In the genomic region with DNA sequence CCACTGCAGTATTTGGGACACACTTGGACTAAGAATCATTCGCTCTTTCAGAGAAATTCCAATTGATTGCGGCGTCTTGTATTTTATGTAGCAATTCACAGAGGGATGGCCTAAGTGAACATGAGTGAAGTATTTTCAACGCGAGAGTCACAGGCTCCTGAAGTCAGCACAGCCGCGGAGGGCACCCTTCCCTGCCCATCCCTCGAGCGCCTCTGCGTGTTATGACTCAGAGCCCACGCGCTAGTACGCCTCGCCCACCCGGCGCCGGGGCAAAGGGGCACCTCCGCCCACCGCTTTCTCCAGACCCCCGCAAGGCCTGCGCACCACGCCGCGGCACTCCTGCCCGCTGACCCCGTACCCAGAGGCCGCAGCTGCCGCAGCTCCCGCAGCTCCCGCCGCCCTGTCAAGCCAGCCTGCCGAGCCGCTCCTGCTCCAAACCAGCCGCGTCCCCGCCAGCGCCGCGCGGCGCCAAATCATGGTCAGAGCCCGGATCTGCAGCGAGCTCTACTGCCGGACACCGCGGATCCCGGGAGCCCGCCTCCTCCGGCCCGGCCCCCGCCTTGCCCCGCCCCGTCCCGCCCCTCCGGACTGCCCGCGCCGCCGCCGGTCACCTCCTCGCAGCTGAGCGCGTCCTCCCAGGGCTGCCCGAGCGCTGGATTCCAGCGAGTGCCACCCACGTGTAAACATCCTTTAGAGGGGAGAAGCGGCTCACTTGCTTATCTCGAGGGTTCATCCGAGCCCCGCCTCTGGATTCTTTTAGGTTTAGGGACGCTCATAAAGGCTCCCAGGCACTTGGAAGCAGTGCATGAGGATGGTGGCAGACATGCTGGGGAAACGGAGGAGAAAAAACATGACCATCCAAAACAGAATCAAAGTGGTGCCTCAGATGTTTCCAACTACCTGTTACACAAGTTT, we compare ENCODE assay signal across 7 cellular contexts. TPM values are rescaled to one million over a fixed set of nuclear protein-coding genes. Genes with fewer than 3 reads are reported as not detected.
DNase-seq lines count a peak whose midpoint lies in the region; ATAC-seq, FAIRE-seq and TF ChIP-seq lines count a peak whose summit lies in the region.

A gene with protein sequence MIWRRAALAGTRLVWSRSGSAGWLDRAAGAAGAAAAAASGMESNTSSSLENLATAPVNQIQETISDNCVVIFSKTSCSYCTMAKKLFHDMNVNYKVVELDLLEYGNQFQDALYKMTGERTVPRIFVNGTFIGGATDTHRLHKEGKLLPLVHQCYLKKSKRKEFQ (minus strand): TSS at position 509 of the 915 bp plus-strand sequence. CDS start 32 bp downstream, at position 477.

- FAIRE-seq in astrocyte (lab: Jason Lieb, UNC): peak; percentile 37

- H3K4me1 ChIP-seq in astrocyte (ENCODE audit: insufficient read depth, low read length): peaks cover 7% of the 10 kb centered on the region

- H3K27me3 ChIP-seq in astrocyte (ENCODE audit: insufficient read depth, low read length): no peaks in the 10 kb centered on the region

- H3K36me3 Mint-ChIP-seq in T-helper 2 cell treated with Interferon-gamma antibody and Interleukin-4, amounts not matched to agents 5 μg/mL and 100 μg/mL, for 36 hours (ENCODE audit: low read depth): peaks cover 9% of the 10 kb centered on the region
- H3K36me3 Mint-ChIP-seq in astrocyte (ENCODE audit: low read depth, unreplicated experiment): no peaks in the 10 kb centered on the region

- H3K9me3 ChIP-seq in astrocyte (ENCODE audit: insufficient read depth, low read depth, low read length): no peaks in the 10 kb centered on the region

- peak; percentile 85 for TF ChIP-seq POLR2A in GM18505 (IDR thresholded peaks at IDR 0.05; ENCODE audit: borderline replicate concordance, extremely low read depth, insufficient read depth, insufficient read length)

- DNase-seq in NCI-H1694 (lab: John Stamatoyannopoulos, UW) (peak; percentile 45), astrocyte (ENCODE audit: low read depth) (peak; percentile 76), hepatic stellate cell (ENCODE audit: low spot score) (peak; percentile 88), renal cortical epithelial cell (ENCODE audit: low read depth) (peak; percentile 78)
- DNase-seq in T-helper 2 cell treated with Interferon-gamma antibody and Interleukin-4, amounts not matched to agents 5 μg/mL and 100 μg/mL, for 36 hours (ENCODE audit: low spot score): peak; percentile 63

- peaks cover 3% of the 10 kb centered on the region for H3K36me3 ChIP-seq in astrocyte (ENCODE audit: insufficient read depth, low read length)

- peak within 1 kb of the TSS; percentile 74 for H3K27ac Mint-ChIP-seq in T-helper 2 cell treated with Interferon-gamma antibody and Interleukin-4, amounts not matched to agents 5 μg/mL and 100 μg/mL, for 36 hours
- peak within 1 kb of the TSS; percentile 78 for H3K27ac Mint-ChIP-seq in astrocyte (ENCODE audit: unreplicated experiment)

- H3K79me2 ChIP-seq in astrocyte (ENCODE audit: insufficient read depth, low read length): peaks cover 35% of the 10 kb centered on the region

- H3K9ac ChIP-seq in astrocyte (ENCODE audit: low read length): peak within 1 kb of the TSS; percentile 90

- no peaks in the 10 kb centered on the region for H3K9me3 Mint-ChIP-seq in T-helper 2 cell treated with Interferon-gamma antibody and Interleukin-4, amounts not matched to agents 5 μg/mL and 100 μg/mL, for 36 hours
- H3K9me3 Mint-ChIP-seq in astrocyte (ENCODE audit: unreplicated experiment): no peaks in the 10 kb centered on the region

- peaks cover 19% of the 10 kb centered on the region for H3K4me1 Mint-ChIP-seq in T-helper 2 cell treated with Interferon-gamma antibody and Interleukin-4, amounts not matched to agents 5 μg/mL and 100 μg/mL, for 36 hours (ENCODE audit: low read depth)
- H3K4me1 Mint-ChIP-seq in astrocyte (ENCODE audit: low read depth, unreplicated experiment): peaks cover 11% of the 10 kb centered on the region

- TF ChIP-seq CTCF in astrocyte (IDR thresholded peaks at IDR 0.05; ENCODE audit: insufficient read depth, low read depth, low read length): no peak

- H3K4me2 ChIP-seq in astrocyte (ENCODE audit: low read length): peak within 1 kb of the TSS; percentile 90

- peak within 1 kb of the TSS; percentile 87 for H2AFZ ChIP-seq in astrocyte (ENCODE audit: low read depth, low read length)

- ATAC-seq in GM18505 (IDR thresholded peaks at IDR 0.05; ENCODE audit: unreplicated experiment) (peak; percentile 92), HG02870 (IDR thresholded peaks at IDR 0.05; ENCODE audit: unreplicated experiment) (peak; percentile 86)

- peaks cover 4% of the 10 kb centered on the region for H3K27me3 Mint-ChIP-seq in T-helper 2 cell treated with Interferon-gamma antibody and Interleukin-4, amounts not matched to agents 5 μg/mL and 100 μg/mL, for 36 hours (ENCODE audit: low read depth)
- no peaks in the 10 kb centered on the region for H3K27me3 Mint-ChIP-seq in astrocyte (ENCODE audit: low read depth, unreplicated experiment)

- H3K4me3 Mint-ChIP-seq in T-helper 2 cell treated with Interferon-gamma antibody and Interleukin-4, amounts not matched to agents 5 μg/mL and 100 μg/mL, for 36 hours: peak within 1 kb of the TSS; percentile 90
- H3K4me3 Mint-ChIP-seq in astrocyte (ENCODE audit: unreplicated experiment): peak within 1 kb of the TSS; percentile 91

- H3K27ac ChIP-seq in astrocyte (ENCODE audit: low read depth, low read length): peak within 1 kb of the TSS; percentile 90

- H3K4me3 ChIP-seq in astrocyte (ENCODE audit: insufficient read depth, low read depth, low read length): peak within 1 kb of the TSS; percentile 93

- peaks cover 7% of the 10 kb centered on the region for H4K20me1 ChIP-seq in astrocyte (ENCODE audit: insufficient read depth, low read length)

RNA-seq across cellular contexts. Expression of the gene that starts here (rescaled TPM):
- total RNA-seq in astrocyte (37.0 and 37.1 TPM in 2 replicates), renal cortical epithelial cell (12.0 and 15.2 TPM in 2 replicates)

Comparison
In these comparisons a context has a peak if more than half of its experiments do, and no peak if none do; other contexts are left out.
1. Peak in every context shown above with its lines: DNase-seq, ATAC-seq, H3K4me3 ChIP-seq and H3K27ac ChIP-seq.